Comparison of ENCODE assay signal across 15 cellular contexts in the genomic region with DNA sequence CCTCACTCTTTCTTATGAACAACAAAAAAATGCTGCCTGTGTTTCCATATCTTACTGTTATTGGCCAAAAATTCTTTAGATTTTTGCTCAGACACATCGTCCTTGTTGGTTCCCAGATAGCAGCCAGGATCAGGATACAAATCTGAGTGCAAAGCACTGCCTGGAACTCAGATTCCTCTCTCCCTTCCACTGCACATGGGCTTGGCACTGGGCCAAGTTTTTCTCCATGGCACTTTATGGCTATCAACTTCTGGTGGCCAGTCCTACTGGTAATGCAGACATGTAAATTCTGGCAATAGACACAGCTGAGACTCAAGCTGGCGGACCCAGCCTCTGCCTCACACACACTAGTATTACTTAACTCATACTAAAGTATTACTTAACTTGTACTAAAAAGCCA.
DNase-seq lines count a peak whose midpoint lies in the region; ATAC-seq and TF ChIP-seq lines count a peak whose summit lies in the region.
"Had no signal": no experiment of that assay in that cellular context is flagged by ENCODE, and none has a peak within 500 bp of the region (broad histone marks: within the 10 kb centered on the region; RNA-seq: fewer than 3 reads in every experiment).

No MANE protein-coding gene starts in this region.

- no peak for ATAC-seq in GM18520 (IDR thresholded peaks at IDR 0.05; ENCODE audit: unreplicated experiment)
- ATAC-seq: activated T-cell treated with anti-CD3 and anti-CD28 coated beads, Interleukin-2, amount 50 U/mL, for 4 hours; foreskin keratinocyte; HCT116 had no signal

- TF ChIP-seq CTCF in fibroblast of villous mesenchyme (IDR thresholded peaks at IDR 0.05; ENCODE audit: insufficient read depth, low read depth, low read length), result no peak
- TF ChIP-seq CTCF in retinal pigment epithelial cell (conservative IDR thresholded peaks at IDR 0.05; ENCODE audit: low read depth, low read length), result no peak

- DNase-seq in DMS 273 (lab: John Stamatoyannopoulos, UW; ENCODE audit: unreplicated experiment) (peak; percentile 34), DMS 273 treated with DMSO at 0.1 percent for 48 hours (lab: John Stamatoyannopoulos, UW) (no peak), NCI-H226 (peak; percentile 44), fibroblast of villous mesenchyme (ENCODE audit: low read depth) (peak; percentile 33), retinal pigment epithelial cell (ENCODE audit: low read depth) (peak; percentile 77), kidney tubule cell (ENCODE audit: low spot score) (no peak), NCI-H748 treated with DMSO at 0.1 percent for 48 hours (lab: John Stamatoyannopoulos, UW) (no peak)
- DNase-seq: activated CD4-positive, alpha-beta T cell treated with anti-CD3 and anti-CD28 coated beads for 48 hours; activated T-cell treated with anti-CD3 and anti-CD28 coated beads, Interleukin-2, amount 50 U/mL, for 4 hours; amniotic stem cell; CD8-positive, alpha-beta memory T cell; foreskin keratinocyte; T-helper 9 cell had no signal

- no peak overlapping the region for H3K4me3 ChIP-seq in fibroblast of villous mesenchyme (ENCODE audit: low read depth, low read length)
- H3K4me3 ChIP-seq in retinal pigment epithelial cell (ENCODE audit: low read length), result no peak overlapping the region

Comparison
In these comparisons a context has a peak if more than half of its experiments do, and no peak if none do; other contexts are left out.
1. DNase-seq: peak in DMS 273 (single experiment), NCI-H226 (single experiment), fibroblast of villous mesenchyme (single experiment) and retinal pigment epithelial cell (single experiment); none in DMS 273 treated with DMSO at 0.1 percent for 48 hours (single experiment), kidney tubule cell (single experiment) and NCI-H748 treated with DMSO at 0.1 percent for 48 hours (single experiment).